10 cellular contexts compared by ENCODE assay signal in the genomic region with DNA sequence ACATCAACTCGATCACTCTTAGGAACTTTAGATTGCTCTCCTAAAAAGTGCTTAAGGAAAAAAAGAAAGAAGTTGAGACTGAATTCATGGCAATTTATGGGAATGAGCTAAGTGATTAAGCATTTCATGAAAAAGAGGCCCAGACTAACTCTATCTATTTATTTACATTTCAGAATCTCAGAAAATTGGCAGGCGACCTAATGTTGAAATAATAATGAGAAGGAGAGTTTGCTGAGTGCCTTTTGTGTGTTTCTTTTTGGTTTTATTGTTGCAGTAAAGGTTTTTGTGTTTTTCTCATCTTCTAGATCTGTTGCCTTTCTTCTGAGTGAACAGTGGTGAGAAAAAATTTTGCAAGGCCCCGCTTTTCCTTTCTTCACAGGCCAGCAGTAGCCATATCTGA. TPM values are rescaled to one million over a fixed set of nuclear protein-coding genes. Genes with fewer than 3 reads are reported as not detected.
DNase-seq lines count a peak whose midpoint lies in the region; ATAC-seq and TF ChIP-seq lines count a peak whose summit lies in the region.
"Had no signal": no experiment of that assay in that cellular context is flagged by ENCODE, and none has a peak within 500 bp of the region (broad histone marks: within the 10 kb centered on the region; RNA-seq: fewer than 3 reads in every experiment).

No MANE protein-coding gene starts in this region.

- H3K9me3 ChIP-seq in KOPT-K1 (ENCODE audit: insufficient read depth, low read length, poor library complexity, severe bottlenecking): no peaks in the 10 kb centered on the region
- no peaks in the 10 kb centered on the region for H3K9me3 ChIP-seq in naive thymus-derived CD4-positive, alpha-beta T cell (ENCODE audit: control insufficient read depth in 2 of 3, low read length in 3 of 3)

- H3K79me2 ChIP-seq in ACC112 (ENCODE audit: control insufficient read depth, insufficient read depth, low read length, unreplicated experiment): peaks cover 37% of the 10 kb centered on the region

- H2AFZ ChIP-seq in ACC112 (ENCODE audit: low read length, unreplicated experiment): peak overlapping the region; percentile 66

- TF ChIP-seq CTCF in cardiac fibroblast (IDR thresholded peaks at IDR 0.05; ENCODE audit: low read depth, low read length): no peak

- H3K27ac Mint-ChIP-seq in naive thymus-derived CD4-positive, alpha-beta T cell: peak overlapping the region; percentile 86 to 97 (median 95)

- no peaks in the 10 kb centered on the region for H3K36me3 ChIP-seq in ACC112 (ENCODE audit: insufficient read depth, low read length)
- no peaks in the 10 kb centered on the region for H3K36me3 ChIP-seq in KOPT-K1 (ENCODE audit: insufficient read depth, low read length)
- no peaks in the 10 kb centered on the region for H3K36me3 ChIP-seq in naive thymus-derived CD4-positive, alpha-beta T cell (ENCODE audit: control insufficient read depth in 2 of 3, insufficient read depth in 3 of 3, low read length in 3 of 3)

- peak overlapping the region; percentile 75 for H3K27ac ChIP-seq in ACC112 (ENCODE audit: low read depth, low read length)
- peak overlapping the region; percentile 92 for H3K27ac ChIP-seq in KOPT-K1 (ENCODE audit: low read depth, low read length, poor library complexity, severe bottlenecking)
- peak overlapping the region; percentile 85 for H3K27ac ChIP-seq in naive thymus-derived CD4-positive, alpha-beta T cell (ENCODE audit: low read depth, low read length)

- H3K9me3 Mint-ChIP-seq in naive thymus-derived CD4-positive, alpha-beta T cell: no peaks in the 10 kb centered on the region

- no peak for ATAC-seq in naive thymus-derived CD4-positive, alpha-beta T cell

- H3K4me1 ChIP-seq in ACC112 (ENCODE audit: control insufficient read depth, insufficient read depth, low read length, unreplicated experiment): peaks cover 33% of the 10 kb centered on the region
- H3K4me1 ChIP-seq in naive thymus-derived CD4-positive, alpha-beta T cell (ENCODE audit: control insufficient read depth in 2 of 2, insufficient read depth in 2 of 2, low read length in 2 of 2): peaks cover 24 to 55% of the 10 kb centered on the region in 2 donors

- no peaks in the 10 kb centered on the region for H3K27me3 Mint-ChIP-seq in naive thymus-derived CD4-positive, alpha-beta T cell

- POLR2A ChIA-PET in naive thymus-derived CD4-positive, alpha-beta T cell (lab: Charles Lee): interaction anchor here (1.2 to 7.3 kb wide), 3 partner anchors 78 to 289 kb away, joined by 3 to 65 read pairs (median 4); no protein-coding TSS in a partner anchor

- H3K4me1 Mint-ChIP-seq in naive thymus-derived CD4-positive, alpha-beta T cell: peaks cover 58 to 74% (median 72%) of the 10 kb centered on the region in 7 donors

- H3K36me3 Mint-ChIP-seq in naive thymus-derived CD4-positive, alpha-beta T cell: peaks cover 0 to 10% (median 0%) of the 10 kb centered on the region in 5 donors

- DNase-seq in cardiac fibroblast (ENCODE audit: low read depth in 2 of 2) (peak; percentile 75 to 80), 8988T (no peak), germinal center (ENCODE audit: low spot score) (no peak), NOMO-1 treated with dmso at 0.1 percent for 144 hours (lab: John Stamatoyannopoulos, UW; ENCODE audit: unreplicated experiment) (no peak), KG1 (lab: John Stamatoyannopoulos, UW) (no peak)
- DNase-seq in naive thymus-derived CD4-positive, alpha-beta T cell: no peak
- DNase-seq: NCI-H2171 treated with DMSO at 0.1 percent for 48 hours; stimulated activated CD8-positive, alpha-beta memory T cell treated with anti-CD3 and anti-CD28 coated beads, Interleukin-4, amount 100 ng/mL, for 48 hours had no signal

- intact Hi-C loops in naive thymus-derived CD4-positive, alpha-beta T cell (cut with micrococcal nuclease): no loop called here

- H3K4me3 ChIP-seq in ACC112 (ENCODE audit: low read depth, low read length) (peak overlapping the region; percentile 68), cardiac fibroblast (replicated peaks in 1 of 2; ENCODE audit: low read depth in 2 of 2, low read length in 2 of 2) (no peak overlapping the region)
- peak overlapping the region; percentile 36 for H3K4me3 ChIP-seq in naive thymus-derived CD4-positive, alpha-beta T cell (ENCODE audit: low read length)

- H3K27me3 ChIP-seq in ACC112 (ENCODE audit: insufficient read depth, low read length): no peaks in the 10 kb centered on the region
- H3K27me3 ChIP-seq in naive thymus-derived CD4-positive, alpha-beta T cell (ENCODE audit: control insufficient read depth in 2 of 2, insufficient read depth in 2 of 2, low read length in 2 of 2): no peaks in the 10 kb centered on the region

- CTCF ChIA-PET in naive thymus-derived CD4-positive, alpha-beta T cell (lab: Charles Lee): interaction anchor here (0.8 to 1.8 kb wide), 3 partner anchors 79 to 205 kb away, joined by 3 to 11 read pairs (median 3); no protein-coding TSS in a partner anchor

- H3K4me3 Mint-ChIP-seq in naive thymus-derived CD4-positive, alpha-beta T cell: peak overlapping the region; percentile 73 to 87 (median 81)

RNA-seq across cellular contexts. Expression of a gene that starts 3.8 kb away (rescaled TPM):
- total RNA-seq in naive thymus-derived CD4-positive, alpha-beta T cell: 10 to 100 TPM; 20.3 to 45.2 (median 34.2) TPM
- 10 to 100 TPM; 16.4 to 30.3 TPM for polyA plus RNA-seq in naive thymus-derived CD4-positive, alpha-beta T cell

RNA-seq across cellular contexts. Expression of a gene that starts 32.6 kb away (rescaled TPM):
- 100 to 1,000 TPM in 1 of 5 experiments, 10 to 100 TPM in 4; 11.7 to 120 (median 35.4) TPM for total RNA-seq in naive thymus-derived CD4-positive, alpha-beta T cell
- 10 to 100 TPM; 70.7 to 87.5 TPM for polyA plus RNA-seq in naive thymus-derived CD4-positive, alpha-beta T cell

RNA-seq across cellular contexts. Expression of a gene that starts 45.7 kb away (rescaled TPM):
- total RNA-seq in naive thymus-derived CD4-positive, alpha-beta T cell: 10 to 100 TPM; 11.8 to 28.1 (median 23.1) TPM
- polyA plus RNA-seq in naive thymus-derived CD4-positive, alpha-beta T cell: 10 to 100 TPM; 19.1 to 27.1 TPM

Comparison
In these comparisons a context has a peak if more than half of its experiments do, and no peak if none do; other contexts are left out.
1. H3K4me3 ChIP-seq: peak in ACC112 (single experiment) and naive thymus-derived CD4-positive, alpha-beta T cell (single experiment); none in cardiac fibroblast (0 of 2).
2. DNase-seq: peak in cardiac fibroblast (2 of 2); none in naive thymus-derived CD4-positive, alpha-beta T cell (0 of 9), 8988T (single experiment), germinal center (single experiment), NOMO-1 treated with dmso at 0.1 percent for 144 hours (single experiment) and KG1 (single experiment).
3. Peak in every context shown above with its lines, with median percentiles within 50 percentile points of each other: H3K27ac ChIP-seq.